15 cellular contexts compared by ENCODE assay signal in genomic region chr10:29389493-29389892, GRCh38.
DNase-seq lines count a peak whose midpoint lies in the region; ATAC-seq lines count a peak whose summit lies in the region.
"Had no signal": no experiment of that assay in that cellular context is flagged by ENCODE, and none has a peak within 500 bp of the region (broad histone marks: within the 10 kb centered on the region; RNA-seq: fewer than 3 reads in every experiment).

No MANE protein-coding gene starts in this region.

- H4K8ac ChIP-seq in mesenchymal stem cell (ENCODE audit: low read length) = no peak overlapping the region

- H3K27me3 ChIP-seq in adipocyte (replicated peaks; ENCODE audit: control insufficient read depth, insufficient read depth, low read length) = no peaks in the 10 kb centered on the region
- H3K27me3 ChIP-seq in mesenchymal stem cell (ENCODE audit: control insufficient read depth in 1 of 2, insufficient read depth in 1 of 2, low read length in 2 of 2) = peaks cover 11 to 20% of the 10 kb centered on the region in 2 experiments
- no peaks in the 10 kb centered on the region for H3K27me3 ChIP-seq in H7 (ENCODE audit: control insufficient read depth, insufficient read depth, low read length)

- no peak overlapping the region for H3K4ac ChIP-seq in mesenchymal stem cell (ENCODE audit: low read depth in 1 of 2, low read length in 2 of 2)

- no peak overlapping the region for H3K4me2 ChIP-seq in mesenchymal stem cell (ENCODE audit: low read length, poor library complexity, severe bottlenecking)

- H3K79me1 ChIP-seq in mesenchymal stem cell (replicated peaks; ENCODE audit: low read length, poor library complexity, severe bottlenecking) = no peaks in the 10 kb centered on the region

- H3K18ac ChIP-seq in mesenchymal stem cell (ENCODE audit: low read depth in 1 of 2, low read length in 2 of 2) = no peak overlapping the region

- DNase-seq in adipocyte (ENCODE audit: low read depth) (no peak), mesenchymal stem cell (no peak), H7 (no peak), KG1 (lab: John Stamatoyannopoulos, UW) (no peak)
- DNase-seq in stimulated activated CD8-positive, alpha-beta memory T cell treated with anti-CD3 and anti-CD28 coated beads, Interleukin-4, amount 100 ng/mL, for 48 hours = no peak
- DNase-seq: AML-193; Caco-2; CD4-positive, alpha-beta T cell; GM23248; HFFc6 had no signal

- no peak overlapping the region for H2BK120ac ChIP-seq in mesenchymal stem cell (ENCODE audit: low read depth, low read length)

- H3K4me1 ChIP-seq in adipocyte (ENCODE audit: control insufficient read depth, insufficient read depth, low read length) (no peaks in the 10 kb centered on the region), mesenchymal stem cell (ENCODE audit: control insufficient read depth, insufficient read depth, low read depth, low read length) (peaks cover 6% of the 10 kb centered on the region)

- no peak overlapping the region for H2BK12ac ChIP-seq in mesenchymal stem cell (ENCODE audit: low read length in 2 of 2)

- H2AK5ac ChIP-seq in mesenchymal stem cell (ENCODE audit: low read length, severe bottlenecking) = no peak overlapping the region

- peak overlapping the region; percentile 42 for H3K4me3 ChIP-seq in adipocyte (ENCODE audit: low read length)
- peak overlapping the region in 1 of 2 experiments; percentile 38 for H3K4me3 ChIP-seq in mesenchymal stem cell (ENCODE audit: insufficient read depth in 1 of 2, low read depth in 1 of 2, low read length in 2 of 2)
- H3K4me3 ChIP-seq in H7 (ENCODE audit: insufficient read depth, low read depth, low read length) = no peak overlapping the region
- H3K4me3 ChIP-seq: GM23248 had no signal

- H3K23ac ChIP-seq in mesenchymal stem cell (ENCODE audit: low read length in 2 of 2) = no peak overlapping the region

- no peak overlapping the region for H2BK15ac ChIP-seq in mesenchymal stem cell (ENCODE audit: low read depth, poor library complexity, severe bottlenecking)

- H3K36me3 ChIP-seq in KOPT-K1 (ENCODE audit: insufficient read depth, low read length) (no peaks in the 10 kb centered on the region), adipocyte (ENCODE audit: control insufficient read depth, insufficient read depth, low read length, severe bottlenecking) (no peaks in the 10 kb centered on the region), mesenchymal stem cell (ENCODE audit: control insufficient read depth in 1 of 2, insufficient read depth in 2 of 2, low read depth in 1 of 2, low read length in 2 of 2) (no peaks in the 10 kb centered on the region), H7 (replicated peaks; ENCODE audit: control insufficient read depth, insufficient read depth, low read length) (no peaks in the 10 kb centered on the region)

- H3K9me3 ChIP-seq in KOPT-K1 (ENCODE audit: insufficient read depth, low read length, poor library complexity, severe bottlenecking) = no peaks in the 10 kb centered on the region
- no peaks in the 10 kb centered on the region for H3K9me3 ChIP-seq in adipocyte (ENCODE audit: control insufficient read depth, low read length)
- no peaks in the 10 kb centered on the region for H3K9me3 ChIP-seq in mesenchymal stem cell (ENCODE audit: control insufficient read depth, low read length)
- H3K9me3 ChIP-seq: Caco-2 had no signal

- ATAC-seq in GM18861 (IDR thresholded peaks at IDR 0.05; ENCODE audit: unreplicated experiment) = no peak
- ATAC-seq: HCT116 had no signal

- H2AFZ ChIP-seq in mesenchymal stem cell (ENCODE audit: low read depth, low read length) = no peak overlapping the region
- H2AFZ ChIP-seq: GM23248 had no signal

- H3K27ac ChIP-seq in KOPT-K1 (ENCODE audit: low read depth, low read length, poor library complexity, severe bottlenecking) = peak overlapping the region; percentile 4
- no peak overlapping the region for H3K27ac ChIP-seq in mesenchymal stem cell (ENCODE audit: low read length, poor library complexity, severe bottlenecking)
- H3K27ac ChIP-seq: C4-2B, GM23248, HL-60 had no signal

- 100% methylated on average over 3 of the region's 3 CpGs for WGBS in mesenchymal stem cell

- H3K9ac ChIP-seq in adipocyte (ENCODE audit: low read length) (peak overlapping the region; percentile 50), mesenchymal stem cell (ENCODE audit: low read length) (peak overlapping the region; percentile 68)
- H3K9ac ChIP-seq: GM23248 had no signal

- H4K91ac ChIP-seq in mesenchymal stem cell (ENCODE audit: low read length) = no peak overlapping the region

- no peak overlapping the region for H2BK5ac ChIP-seq in mesenchymal stem cell (ENCODE audit: low read depth, low read length, poor library complexity, severe bottlenecking)

- H3K14ac ChIP-seq in mesenchymal stem cell (ENCODE audit: low read length in 2 of 2) = no peak overlapping the region
